Comparison of ENCODE assay signal across 10 cellular contexts in genomic region chr1:1847061-1847460, GRCh38. TPM values are rescaled to one million over a fixed set of nuclear protein-coding genes. Genes with fewer than 3 reads are reported as not detected.
DNase-seq lines count a peak whose midpoint lies in the region; ATAC-seq and FAIRE-seq lines count a peak whose summit lies in the region.
"Had no signal": no experiment of that assay in that cellular context is flagged by ENCODE, and none has a peak within 500 bp of the region (broad histone marks: within the 10 kb centered on the region; RNA-seq: fewer than 3 reads in every experiment).

No MANE protein-coding gene starts in this region.

- H3K4me1 ChIP-seq in small intestine (ENCODE audit: control insufficient read depth in 2 of 2, insufficient read depth in 1 of 2, low read depth in 1 of 2, low read length in 1 of 2): peaks cover 7 to 16% of the 10 kb centered on the region in 2 donors

- H3K4me3 ChIP-seq in small intestine (ENCODE audit: low read depth in 1 of 2, low read length in 2 of 2): no peak overlapping the region

- no peaks in the 10 kb centered on the region for H3K27me3 ChIP-seq in small intestine (ENCODE audit: control insufficient read depth in 2 of 2, insufficient read depth in 2 of 2, low read length in 2 of 2)

- peak overlapping the region; percentile 65 to 78 for H3K27ac ChIP-seq in small intestine (ENCODE audit: low read depth in 1 of 2, low read length in 1 of 2)
- H3K27ac ChIP-seq: KMS-11 had no signal

- intact Hi-C loops in left colon (cut with DNase I, micrococcal nuclease): no loop called here

- DNase-seq in HuH-7 (ENCODE audit: low spot score) (peak; percentile 31), amniotic epithelial cell (ENCODE audit: low read depth) (peak; percentile 58), left colon (no peak), small intestine (peak; percentile 87), DMS79 (lab: John Stamatoyannopoulos, UW) (no peak), AML-193 (lab: John Stamatoyannopoulos, UW) (no peak)
- DNase-seq: GOT3 had no signal

- no peak for FAIRE-seq in small intestine (lab: Jason Lieb, UNC)

- 10 to 33% (median 30%) methylated on average over 3 of the region's 3 CpGs for WGBS in small intestine, 3 donors

- ATAC-seq in left colon: peak; percentile 90
- ATAC-seq in HG02798 (IDR thresholded peaks at IDR 0.05; ENCODE audit: poor library complexity, unreplicated experiment): no peak
- no peak for ATAC-seq in HG02884 (IDR thresholded peaks at IDR 0.05; ENCODE audit: unreplicated experiment)

- no peaks in the 10 kb centered on the region for H3K9me3 ChIP-seq in small intestine (ENCODE audit: control insufficient read depth, low read depth)

- no peaks in the 10 kb centered on the region for H3K36me3 ChIP-seq in small intestine (ENCODE audit: control insufficient read depth in 2 of 2, insufficient read depth in 2 of 2, low read length in 2 of 2)

RNA-seq across cellular contexts. Expression of gene GNB1, which starts 43.8 kb away (rescaled TPM):
- 100 to 1,000 TPM; 308 to 326 TPM for total RNA-seq in left colon
- 100 to 1,000 TPM; 169 to 214 (median 175) TPM for polyA plus RNA-seq in small intestine

Comparison
In these comparisons a context has a peak if more than half of its experiments do, and no peak if none do; other contexts are left out.
1. DNase-seq: peak in HuH-7 (single experiment), amniotic epithelial cell (single experiment) and small intestine (single experiment); none in left colon (0 of 2), DMS79 (single experiment) and AML-193 (0 of 2).